Comparison of ENCODE assay signal across 17 cellular contexts in the genomic region with DNA sequence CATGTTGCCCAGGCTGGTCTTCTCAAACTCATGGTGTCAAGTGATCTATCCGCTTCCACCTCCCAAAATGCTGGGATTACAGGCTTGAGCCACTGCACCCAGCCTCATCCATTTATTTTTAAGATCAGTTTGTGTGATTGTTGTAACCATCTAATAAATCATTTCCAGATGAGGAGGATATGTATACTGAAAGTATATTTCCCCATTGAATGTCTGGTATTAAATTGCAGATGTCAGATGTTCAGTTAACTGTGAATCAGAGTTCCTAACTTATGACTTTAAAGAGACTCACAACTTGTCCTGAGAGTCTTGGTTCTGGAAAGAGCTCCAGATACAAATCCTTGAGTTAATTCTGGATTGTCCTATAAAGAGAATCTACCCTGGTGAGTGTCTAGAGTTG.
A peak's percentile ranks its signal among the peaks of the same experiment; 100 is the strongest.
DNase-seq lines count a peak whose midpoint lies in the region; ATAC-seq, FAIRE-seq and TF ChIP-seq lines count a peak whose summit lies in the region.
"Had no signal": no experiment of that assay in that cellular context is flagged by ENCODE, and none has a peak within 500 bp of the region (broad histone marks: within the 10 kb centered on the region; RNA-seq: fewer than 3 reads in every experiment).

No MANE protein-coding gene starts in this region.

- no peaks in the 10 kb centered on the region for H3K9me3 ChIP-seq in HepG2 (ENCODE audit: low read length)
- H3K9me3 ChIP-seq in right lobe of liver = no peaks in the 10 kb centered on the region
- H3K9me3 ChIP-seq in breast epithelium = no peaks in the 10 kb centered on the region
- H3K9me3 ChIP-seq: BLaER1 treated with 17β-estradiol and CSF1 and Interleukin-3, amounts not matched to agents 10 nM and 100 nM had no signal

- H3K36me3 ChIP-seq in HepG2 (replicated peaks in 1 of 2; ENCODE audit: control insufficient read depth in 1 of 2, insufficient read depth in 2 of 2, low read length in 2 of 2) = peaks cover 43 to 79% of the 10 kb centered on the region in 2 experiments
- no peaks in the 10 kb centered on the region for H3K36me3 ChIP-seq in right lobe of liver
- H3K36me3 ChIP-seq in breast epithelium = no peaks in the 10 kb centered on the region

- no peak for ATAC-seq in HepG2
- no peak for ATAC-seq in right lobe of liver
- ATAC-seq in WTC11 = no peak
- no peak for ATAC-seq in HG03432 (IDR thresholded peaks at IDR 0.05; ENCODE audit: unreplicated experiment)
- ATAC-seq: GM12878 had no signal

- peaks cover 59% of the 10 kb centered on the region for H3K36me3 Mint-ChIP-seq in WTC11
- H3K36me3 Mint-ChIP-seq: CD4-positive, CD25-positive, alpha-beta regulatory T cell had no signal

- H3K4me3 ChIP-seq in HepG2 (replicated peaks in 1 of 3; ENCODE audit: insufficient read depth in 1 of 3, low read depth in 2 of 3, low read length in 3 of 3) (no peak overlapping the region), right lobe of liver (no peak overlapping the region), breast epithelium (no peak overlapping the region)
- H3K4me3 ChIP-seq: BLaER1 treated with 17β-estradiol and CSF1 and Interleukin-3, amounts not matched to agents 10 nM and 100 nM; GM12878; GM23248 had no signal

- no peak overlapping the region for H3K4me3 Mint-ChIP-seq in WTC11
- H3K4me3 Mint-ChIP-seq: CD4-positive, CD25-positive, alpha-beta regulatory T cell had no signal

- no peak overlapping the region for H2AFZ ChIP-seq in HepG2 (ENCODE audit: low read length)
- H2AFZ ChIP-seq: GM23248 had no signal

- no peak for TF ChIP-seq RAD21 in HepG2 (CRISPR knock-in tag; IDR thresholded peaks at IDR 0.05)

- peaks cover 70% of the 10 kb centered on the region for H3K4me1 ChIP-seq in HepG2 (ENCODE audit: insufficient read depth, low read length)
- no peaks in the 10 kb centered on the region for H3K4me1 ChIP-seq in right lobe of liver
- no peaks in the 10 kb centered on the region for H3K4me1 ChIP-seq in breast epithelium

- BruUV-seq in HepG2 (replicated peaks; lab: Mats Ljungman, UMichigan) = no TSS peak

- intact Hi-C loops in HepG2 (cut with micrococcal nuclease; ENCODE audit: unreplicated experiment) = no loop called here
- intact Hi-C loops in right lobe of liver (cut with DNase I) = no loop called here
- intact Hi-C loops in breast epithelium (cut with DNase I; ENCODE audit: low total_unique reads) = no loop called here

- H3K27me3 Mint-ChIP-seq in WTC11 (ENCODE audit: low read depth) = no peaks in the 10 kb centered on the region
- H3K27me3 Mint-ChIP-seq: CD4-positive, CD25-positive, alpha-beta regulatory T cell had no signal

- no peak for FAIRE-seq in HepG2 (lab: Jason Lieb, UNC)
- FAIRE-seq: GM12878 had no signal

- DNase-seq in HepG2 (ENCODE audit: low spot score) = no peak
- DNase-seq in right lobe of liver = no peak
- no peak for DNase-seq in WTC11 (ENCODE audit: low spot score)
- DNase-seq in fibroblast of peridontal ligament (ENCODE audit: extremely low read depth) = peak; percentile 63
- DNase-seq in cerebellar cortex (ENCODE audit: low spot score) = no peak
- no peak for DNase-seq in breast epithelium (ENCODE audit: low spot score in 2 of 2)
- no peak for DNase-seq in retina
- DNase-seq: AML-193; CD4-positive, CD25-positive, alpha-beta regulatory T cell; DMS53; GM23248; H7; IMR-90 had no signal

- POLR2A ChIA-PET in HepG2 (lab: Yijun Ruan, JAX) (no interaction called here), WTC11 (lab: Charles Lee) (no interaction called here)

- peak overlapping the region; percentile 90 for H3K27ac Mint-ChIP-seq in WTC11
- H3K27ac Mint-ChIP-seq: CD4-positive, CD25-positive, alpha-beta regulatory T cell had no signal

- no peak overlapping the region for H3K4me2 ChIP-seq in HepG2 (ENCODE audit: low read depth, low read length)
- H3K4me2 ChIP-seq: BLaER1 treated with 17β-estradiol and CSF1 and Interleukin-3, amounts not matched to agents 10 nM and 100 nM had no signal

- no peak overlapping the region for H3K27ac ChIP-seq in HepG2 (ENCODE audit: extremely low read length, insufficient read depth, low read length)
- no peak overlapping the region for H3K27ac ChIP-seq in right lobe of liver
- no peak overlapping the region for H3K27ac ChIP-seq in breast epithelium
- H3K27ac ChIP-seq: 22Rv1; BLaER1 treated with 17β-estradiol and CSF1 and Interleukin-3, amounts not matched to agents 10 nM and 100 nM; GM23248 had no signal

- H3K9ac ChIP-seq in HepG2 (ENCODE audit: insufficient read depth, low read depth, low read length) = no peak overlapping the region
- H3K9ac ChIP-seq: BLaER1 treated with 17β-estradiol and CSF1 and Interleukin-3, amounts not matched to agents 10 nM and 100 nM; GM23248 had no signal

- H3K9me3 Mint-ChIP-seq in WTC11 = no peaks in the 10 kb centered on the region
- H3K9me3 Mint-ChIP-seq: CD4-positive, CD25-positive, alpha-beta regulatory T cell had no signal

- peaks cover 99% of the 10 kb centered on the region for H4K20me1 ChIP-seq in HepG2 (ENCODE audit: insufficient read depth, low read length)
- H4K20me1 ChIP-seq: BLaER1 treated with 17β-estradiol and CSF1 and Interleukin-3, amounts not matched to agents 10 nM and 100 nM had no signal

- TF ChIP-seq POLR2A in HepG2 (IDR thresholded peaks at IDR 0.05; ENCODE audit: insufficient read depth in 1 of 2, low read depth in 2 of 2, low read length in 2 of 2) (no peak), right lobe of liver (IDR thresholded peaks at IDR 0.05) (no peak), breast epithelium (IDR thresholded peaks at IDR 0.05) (no peak)

- H3K4me1 Mint-ChIP-seq in WTC11 = peaks cover 85% of the 10 kb centered on the region

- H3K27me3 ChIP-seq in HepG2 (ENCODE audit: control insufficient read depth in 1 of 2, insufficient read depth in 2 of 2, low read length in 2 of 2) = no peaks in the 10 kb centered on the region
- H3K27me3 ChIP-seq in right lobe of liver = no peaks in the 10 kb centered on the region
- peaks cover 0 to 6% of the 10 kb centered on the region in 2 donors for H3K27me3 ChIP-seq in breast epithelium
- H3K27me3 ChIP-seq: BLaER1 treated with 17β-estradiol and CSF1 and Interleukin-3, amounts not matched to agents 10 nM and 100 nM had no signal

- H3K79me2 ChIP-seq in HepG2 (ENCODE audit: insufficient read depth, low read length) = peaks cover 98% of the 10 kb centered on the region

- WGBS in HepG2 (ENCODE audit: low lambda C conversion rate) = 94% methylated on average over 1 of the region's 1 CpG
- WGBS in right lobe of liver (ENCODE audit: insufficient coverage, low coverage, low lambda C conversion rate, missing lambda C conversion rate) = 100% methylated on average over 1 of the region's 1 CpG

- no peak for TF ChIP-seq EP300 in HepG2 (IDR thresholded peaks at IDR 0.05; ENCODE audit: low read depth in 2 of 2, low read length in 2 of 2)
- TF ChIP-seq EP300 in HepG2 (CRISPR knock-in tag; IDR thresholded peaks at IDR 0.05; ENCODE audit: borderline replicate concordance) = no peak

- CTCF ChIA-PET in HepG2 (lab: Yijun Ruan, JAX; ENCODE audit: low intra/inter-chr PET ratio, low total read pairs) = no interaction called here
- CTCF ChIA-PET in WTC11 (lab: Charles Lee) = interaction anchor here (1.0 to 1.7 kb wide), 3 partner anchors 10 to 99 kb away, joined by 3 to 6 read pairs (median 4); no protein-coding TSS in a partner anchor

- TF ChIP-seq CTCF in HepG2 (CRISPR knock-in tag; IDR thresholded peaks at IDR 0.05) = no peak
- no peak for TF ChIP-seq CTCF in right lobe of liver (IDR thresholded peaks at IDR 0.05)
- no peak for TF ChIP-seq CTCF in WTC11 (IDR thresholded peaks at IDR 0.05)
- TF ChIP-seq CTCF in breast epithelium (IDR thresholded peaks at IDR 0.05) = no peak

- in situ Hi-C loops in HepG2 (cut with HindIII; ENCODE audit: extremely low pct_ligation_motif_present, low pct_unique_long_range_greater_than_20kb) = loop anchor here (10.0 kb wide), 1 partner anchor 55 kb away; no protein-coding TSS in a partner anchor

TF ChIP-seq in HepG2, 621 proteins besides CTCF, POLR2A, EP300 and RAD21:
- TF ChIP-seq RBM22 (optimal IDR thresholded peaks at IDR 0.05; ENCODE audit: low read length) (peak; percentile 92), TBX3 (IDR thresholded peaks at IDR 0.05; ENCODE audit: borderline replicate concordance) (no peak)

TF ChIP-seq in WTC11, 78 proteins besides CTCF, POLR2A, EP300 and RAD21 (continues in another document):
- TF ChIP-seq ZNF416 (CRISPR knock-in tag; IDR thresholded peaks at IDR 0.05) (no peak), ZNF138 (CRISPR knock-in tag; conservative IDR thresholded peaks at IDR 0.05) (no peak), ETV6 (CRISPR knock-in tag; IDR thresholded peaks at IDR 0.05) (no peak)
- TF ChIP-seq, protein P1, sequence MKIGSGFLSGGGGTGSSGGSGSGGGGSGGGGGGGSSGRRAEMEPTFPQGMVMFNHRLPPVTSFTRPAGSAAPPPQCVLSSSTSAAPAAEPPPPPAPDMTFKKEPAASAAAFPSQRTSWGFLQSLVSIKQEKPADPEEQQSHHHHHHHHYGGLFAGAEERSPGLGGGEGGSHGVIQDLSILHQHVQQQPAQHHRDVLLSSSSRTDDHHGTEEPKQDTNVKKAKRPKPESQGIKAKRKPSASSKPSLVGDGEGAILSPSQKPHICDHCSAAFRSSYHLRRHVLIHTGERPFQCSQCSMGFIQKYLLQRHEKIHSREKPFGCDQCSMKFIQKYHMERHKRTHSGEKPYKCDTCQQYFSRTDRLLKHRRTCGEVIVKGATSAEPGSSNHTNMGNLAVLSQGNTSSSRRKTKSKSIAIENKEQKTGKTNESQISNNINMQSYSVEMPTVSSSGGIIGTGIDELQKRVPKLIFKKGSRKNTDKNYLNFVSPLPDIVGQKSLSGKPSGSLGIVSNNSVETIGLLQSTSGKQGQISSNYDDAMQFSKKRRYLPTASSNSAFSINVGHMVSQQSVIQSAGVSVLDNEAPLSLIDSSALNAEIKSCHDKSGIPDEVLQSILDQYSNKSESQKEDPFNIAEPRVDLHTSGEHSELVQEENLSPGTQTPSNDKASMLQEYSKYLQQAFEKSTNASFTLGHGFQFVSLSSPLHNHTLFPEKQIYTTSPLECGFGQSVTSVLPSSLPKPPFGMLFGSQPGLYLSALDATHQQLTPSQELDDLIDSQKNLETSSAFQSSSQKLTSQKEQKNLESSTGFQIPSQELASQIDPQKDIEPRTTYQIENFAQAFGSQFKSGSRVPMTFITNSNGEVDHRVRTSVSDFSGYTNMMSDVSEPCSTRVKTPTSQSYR (CRISPR knock-in tag; IDR thresholded peaks at IDR 0.05) = no peak
- TF ChIP-seq, protein P2, sequence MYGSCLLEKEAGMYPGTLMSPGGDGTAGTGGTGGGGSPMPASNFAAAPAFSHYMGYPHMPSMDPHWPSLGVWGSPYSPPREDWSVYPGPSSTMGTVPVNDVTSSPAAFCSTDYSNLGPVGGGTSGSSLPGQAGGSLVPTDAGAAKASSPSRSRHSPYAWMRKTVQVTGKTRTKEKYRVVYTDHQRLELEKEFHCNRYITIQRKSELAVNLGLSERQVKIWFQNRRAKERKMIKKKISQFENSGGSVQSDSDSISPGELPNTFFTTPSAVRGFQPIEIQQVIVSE (CRISPR knock-in tag; IDR thresholded peaks at IDR 0.05; ENCODE audit: borderline replicate concordance) = no peak
